Comparison of ENCODE assay signal across 21 cellular contexts in the genomic region with DNA sequence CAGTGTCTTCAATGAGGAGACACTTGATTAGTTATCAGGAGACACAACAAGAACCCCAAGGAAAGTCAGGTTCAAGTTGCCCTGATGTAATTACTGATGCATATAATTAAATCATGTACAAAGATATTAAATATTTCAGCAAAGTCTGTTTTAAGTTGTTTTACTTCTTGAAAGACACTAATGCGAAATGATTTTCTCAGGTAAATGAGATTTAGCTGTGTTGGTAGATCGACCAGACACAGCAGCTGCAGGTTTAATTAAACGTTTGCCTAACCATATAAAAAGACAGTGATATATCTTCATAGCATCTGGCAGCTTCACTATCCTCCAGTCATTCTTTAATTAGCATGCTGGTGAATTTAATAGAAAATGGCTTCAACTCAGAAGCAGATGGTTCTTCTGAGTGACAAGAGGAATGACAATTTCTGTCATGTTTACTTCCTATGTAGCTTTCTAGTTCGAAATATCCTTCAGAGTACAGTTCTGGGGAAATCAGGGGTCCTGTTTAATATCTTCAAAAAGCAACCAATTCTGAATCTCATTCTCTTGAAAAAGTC.
DNase-seq lines count a peak whose midpoint lies in the region; ATAC-seq and TF ChIP-seq lines count a peak whose summit lies in the region.
"Had no signal": no experiment of that assay in that cellular context is flagged by ENCODE, and none has a peak within 500 bp of the region (broad histone marks: within the 10 kb centered on the region; RNA-seq: fewer than 3 reads in every experiment).

No MANE protein-coding gene starts in this region.

- DNase-seq in DMS153 (lab: John Stamatoyannopoulos, UW) (peak; percentile 22), DMS153 treated with DMSO at 0.1 percent for 48 hours (lab: John Stamatoyannopoulos, UW; ENCODE audit: unreplicated experiment) (no peak), NCI-H2081 treated with DMSO at 0.1 percent for 48 hours (lab: John Stamatoyannopoulos, UW) (peak; percentile 82), NCI-H748 treated with DMSO at 0.1 percent for 48 hours (lab: John Stamatoyannopoulos, UW) (peak; percentile 43), nephron progenitor cell (no peak)
- no peak for DNase-seq in activated naive CD4-positive, alpha-beta T cell treated with anti-CD3 and anti-CD28 coated beads for 36 hours
- DNase-seq: activated CD4-positive, alpha-beta T cell treated with anti-CD3 and anti-CD28 coated beads, Interleukin-2, amount 50 U/mL, for 4 hours; activated CD8-positive, alpha-beta memory T cell treated with anti-CD3 and anti-CD28 coated beads, Interleukin-2, amount 50 U/mL, for 4 hours; aorta; CD4-positive, alpha-beta memory T cell; dermis blood vessel endothelial cell; GF-D8; naive thymus-derived CD8-positive, alpha-beta T cell; substantia nigra; T1000; upper lobe of right lung had no signal

- ATAC-seq in GM19324 (IDR thresholded peaks at IDR 0.05; ENCODE audit: low FRiP score, unreplicated experiment), result no peak
- ATAC-seq: naive thymus-derived CD8-positive, alpha-beta T cell; upper lobe of right lung; WTC11 had no signal

- peaks cover 68% of the 10 kb centered on the region for H3K4me1 Mint-ChIP-seq in nephron
- H3K4me1 Mint-ChIP-seq in nephron progenitor cell, result peaks cover 16% of the 10 kb centered on the region
- peaks cover 3% of the 10 kb centered on the region for H3K4me1 Mint-ChIP-seq in activated naive CD4-positive, alpha-beta T cell treated with anti-CD3 and anti-CD28 coated beads for 36 hours (ENCODE audit: low read depth)
- H3K4me1 Mint-ChIP-seq: activated naive CD4-positive, alpha-beta T cell treated with anti-CD3 and anti-CD28 coated beads, Interleukin-2, amount 50 U/mL, for 24 hours; CD4-positive, alpha-beta memory T cell; mesothelial cell of epicardium; naive thymus-derived CD8-positive, alpha-beta T cell; WTC11 had no signal

- H3K27me3 Mint-ChIP-seq in nephron (ENCODE audit: low read depth), result no peaks in the 10 kb centered on the region
- H3K27me3 Mint-ChIP-seq in nephron progenitor cell (ENCODE audit: low read depth, poor library complexity), result no peaks in the 10 kb centered on the region
- H3K27me3 Mint-ChIP-seq in activated naive CD4-positive, alpha-beta T cell treated with anti-CD3 and anti-CD28 coated beads for 36 hours (ENCODE audit: low read depth), result peaks cover 21% of the 10 kb centered on the region
- H3K27me3 Mint-ChIP-seq: CD4-positive, alpha-beta memory T cell had no signal

- H3K27ac Mint-ChIP-seq in nephron (peak overlapping the region in 2 of 3 experiments; percentile 50 to 54), nephron progenitor cell (no peak overlapping the region)
- no peak overlapping the region for H3K27ac Mint-ChIP-seq in activated naive CD4-positive, alpha-beta T cell treated with anti-CD3 and anti-CD28 coated beads for 36 hours
- H3K27ac Mint-ChIP-seq: activated naive CD4-positive, alpha-beta T cell treated with anti-CD3 and anti-CD28 coated beads, Interleukin-2, amount 50 U/mL, for 24 hours; CD4-positive, alpha-beta memory T cell; mesothelial cell of epicardium; naive thymus-derived CD8-positive, alpha-beta T cell; WTC11 had no signal

- CTCF ChIA-PET in activated naive CD4-positive, alpha-beta T cell treated with anti-CD3 and anti-CD28 coated beads for 36 hours (lab: Charles Lee), result no interaction called here

- H3K9me3 Mint-ChIP-seq in nephron (peaks cover under 1% of the 10 kb centered on the region), nephron progenitor cell (no peaks in the 10 kb centered on the region)
- no peaks in the 10 kb centered on the region for H3K9me3 Mint-ChIP-seq in activated naive CD4-positive, alpha-beta T cell treated with anti-CD3 and anti-CD28 coated beads for 36 hours
- H3K9me3 Mint-ChIP-seq: activated naive CD4-positive, alpha-beta T cell treated with anti-CD3 and anti-CD28 coated beads, Interleukin-2, amount 50 U/mL, for 24 hours had no signal

- H3K4me3 Mint-ChIP-seq in nephron (no peak overlapping the region), nephron progenitor cell (no peak overlapping the region)
- no peak overlapping the region for H3K4me3 Mint-ChIP-seq in activated naive CD4-positive, alpha-beta T cell treated with anti-CD3 and anti-CD28 coated beads for 36 hours
- H3K4me3 Mint-ChIP-seq: activated naive CD4-positive, alpha-beta T cell treated with anti-CD3 and anti-CD28 coated beads, Interleukin-2, amount 50 U/mL, for 24 hours; CD4-positive, alpha-beta memory T cell; mesothelial cell of epicardium; naive thymus-derived CD8-positive, alpha-beta T cell; WTC11 had no signal

- intact Hi-C loops in activated naive CD4-positive, alpha-beta T cell treated with anti-CD3 and anti-CD28 coated beads for 36 hours (cut with micrococcal nuclease), result no loop called here

- H3K36me3 Mint-ChIP-seq in nephron (ENCODE audit: low read depth) (no peaks in the 10 kb centered on the region), nephron progenitor cell (ENCODE audit: low read depth) (no peaks in the 10 kb centered on the region)
- no peaks in the 10 kb centered on the region for H3K36me3 Mint-ChIP-seq in activated naive CD4-positive, alpha-beta T cell treated with anti-CD3 and anti-CD28 coated beads for 36 hours (ENCODE audit: low read depth)
- H3K36me3 Mint-ChIP-seq: activated naive CD4-positive, alpha-beta T cell treated with anti-CD3 and anti-CD28 coated beads, Interleukin-2, amount 50 U/mL, for 24 hours; CD4-positive, alpha-beta memory T cell; mesothelial cell of epicardium; naive thymus-derived CD8-positive, alpha-beta T cell; WTC11 had no signal

- no peak for TF ChIP-seq CTCF in nephron (IDR thresholded peaks at IDR 0.05; ENCODE audit: unreplicated experiment in 3 of 3)
- no peak for TF ChIP-seq CTCF in nephron progenitor cell (IDR thresholded peaks at IDR 0.05)

Comparison
In these comparisons a context has a peak if more than half of its experiments do, and no peak if none do; other contexts are left out.
1. DNase-seq: peak in DMS153 (single experiment), NCI-H2081 treated with DMSO at 0.1 percent for 48 hours (single experiment) and NCI-H748 treated with DMSO at 0.1 percent for 48 hours (single experiment); none in DMS153 treated with DMSO at 0.1 percent for 48 hours (single experiment), nephron progenitor cell (single experiment) and activated naive CD4-positive, alpha-beta T cell treated with anti-CD3 and anti-CD28 coated beads for 36 hours (single experiment).
2. H3K27ac Mint-ChIP-seq: peak in nephron (2 of 3); none in nephron progenitor cell (single experiment) and activated naive CD4-positive, alpha-beta T cell treated with anti-CD3 and anti-CD28 coated beads for 36 hours (single experiment).